Comparison of ENCODE assay signal across 26 cellular contexts in genomic region chr3:116052602-116053001, GRCh38.
"Had no signal": no experiment of that assay in that cellular context is flagged by ENCODE, and none has a peak within 500 bp of the region (broad histone marks: within the 10 kb centered on the region; RNA-seq: fewer than 3 reads in every experiment).

No MANE protein-coding gene starts in this region.

- H3K79me2 ChIP-seq: parathyroid adenoma had no signal

- H3K4me3 ChIP-seq: neural progenitor cell, ovary, psoas muscle, right lobe of liver, sigmoid colon, suprapubic skin, testis, tibial artery, transverse colon, upper lobe of left lung, uterus had no signal

- H3K36me3 ChIP-seq: neural progenitor cell, ovary, right lobe of liver, sigmoid colon, suprapubic skin, tibial artery, transverse colon, upper lobe of left lung, uterus had no signal

- H3K27ac ChIP-seq: neural progenitor cell, ovary, parathyroid adenoma, psoas muscle, right lobe of liver, sigmoid colon, suprapubic skin, testis, tibial artery, transverse colon, upper lobe of left lung, uterus had no signal

- DNase-seq: naive B cell; naive thymus-derived CD8-positive, alpha-beta T cell; nephron progenitor cell; occipital lobe; ovary; posterior cingulate gyrus; psoas muscle; right cardiac atrium; right lobe of liver; sigmoid colon; small intestine; stimulated activated CD4-positive, alpha-beta T cell treated with anti-CD3 and anti-CD28 coated beads, Interleukin-15, amount 100 ng/mL, for 24 hours; stimulated activated CD4-positive, alpha-beta T cell treated with anti-CD3 and anti-CD28 coated beads, Interleukin-2, amount 100 ng/mL, for 24 hours; stimulated activated CD4-positive, alpha-beta T cell treated with anti-CD3 and anti-CD28 coated beads, Interleukin-2, amount 100 ng/mL, for 48 hours; stimulated activated CD4-positive, alpha-beta T cell treated with anti-CD3 and anti-CD28 coated beads, Interleukin-4, amount 100 ng/mL, for 24 hours; stimulated activated naive B cell treated with anti-CD40 and anti-IgM and Interleukin-4, amounts not matched to agents 10 μg/mL and 1 μg/mL and 100 μg/mL, for 72 hours; stimulated activated naive CD4-positive, alpha-beta T cell treated with Interleukin-2 at 50 U/mL for 16 hours; substantia nigra; testis; tibial artery; transverse colon; upper lobe of left lung; uterus had no signal

- H3K9ac ChIP-seq: neural progenitor cell, parathyroid adenoma had no signal

- H3K4me2 ChIP-seq: neural progenitor cell had no signal

- H3K9me3 ChIP-seq: ovary, psoas muscle, right lobe of liver, sigmoid colon, suprapubic skin, testis, tibial artery, transverse colon, upper lobe of left lung, uterus had no signal

- H3K4me1 ChIP-seq: parathyroid adenoma, psoas muscle, right lobe of liver, suprapubic skin, testis, tibial artery, transverse colon, upper lobe of left lung, uterus had no signal

- FAIRE-seq: small intestine had no signal

- H2AFZ ChIP-seq: neural progenitor cell, parathyroid adenoma had no signal

- H3K27me3 ChIP-seq: neural progenitor cell, ovary, right lobe of liver, sigmoid colon, suprapubic skin, testis, tibial artery, transverse colon, upper lobe of left lung, uterus had no signal
